8 cellular contexts compared by ENCODE assay signal in genomic region chr19:15418112-15418587, GRCh38. TPM values are rescaled to one million over a fixed set of nuclear protein-coding genes. Genes with fewer than 3 reads are reported as not detected.
DNase-seq lines count a peak whose midpoint lies in the region; ATAC-seq and TF ChIP-seq lines count a peak whose summit lies in the region.

No MANE protein-coding gene starts in this region.

- peak overlapping the region; percentile 89 for H3K27ac ChIP-seq in cingulate gyrus (ENCODE audit: low read depth, low read length)
- peak overlapping the region; percentile 70 to 79 for H3K27ac ChIP-seq in uterus

- H3K36me3 ChIP-seq in GM06990 (ENCODE audit: control insufficient read depth, insufficient read depth, low read length) (peaks cover 8% of the 10 kb centered on the region), uterus (no peaks in the 10 kb centered on the region)

- ATAC-seq in HG02970 (IDR thresholded peaks at IDR 0.05; ENCODE audit: low FRiP score, unreplicated experiment) (no peak), HG03108 (IDR thresholded peaks at IDR 0.05; ENCODE audit: unreplicated experiment) (no peak)

- H3K9me3 ChIP-seq in uterus = no peaks in the 10 kb centered on the region

- no peak for TF ChIP-seq POLR2A in uterus (IDR thresholded peaks at IDR 0.05)

- H3K4me1 ChIP-seq in uterus = peaks cover 0 to 7% of the 10 kb centered on the region in 2 donors

- H3K27me3 ChIP-seq in GM06990 (replicated peaks; ENCODE audit: control insufficient read depth, insufficient read depth, low read length) = no peaks in the 10 kb centered on the region
- H3K27me3 ChIP-seq in uterus = no peaks in the 10 kb centered on the region

- H3K4me3 ChIP-seq in GM06990 (replicated peaks; ENCODE audit: low read depth, low read length) (peak overlapping the region; percentile 93), uterus (peak overlapping the region; percentile 80 to 82)

- DNase-seq in GM06990 (ENCODE audit: extremely low read depth, insufficient read length) (no peak), NCI-H446 (lab: John Stamatoyannopoulos, UW) (peak; percentile 69 to 77), medulla oblongata (ENCODE audit: extremely low spot score) (peak; percentile 22), uterus (no peak), T1000 (lab: John Stamatoyannopoulos, UW) (no peak)

- no peak for TF ChIP-seq CTCF in GM06990 (IDR thresholded peaks at IDR 0.05; ENCODE audit: insufficient read depth, low read length, poor library complexity, severe bottlenecking)
- no peak for TF ChIP-seq CTCF in uterus (IDR thresholded peaks at IDR 0.05)

- intact Hi-C loops in uterus (cut with DNase I; ENCODE audit: low total_unique reads) = no loop called here

RNA-seq across cellular contexts. Expression of gene AKAP8L, which starts 0.6 kb away (rescaled TPM):
- 100 to 1,000 TPM in 2 of 4 donors, 10 to 100 TPM in 2; 82.4 to 157 (median 117) TPM for total RNA-seq in uterus

RNA-seq across cellular contexts. Expression of gene WIZ, which starts 31.6 kb away (rescaled TPM):
- 10 to 100 TPM in 1 of 4 donors, 1 to 10 TPM in 3; 6.5 to 53.9 (median 8.5) TPM for total RNA-seq in uterus

RNA-seq across cellular contexts. Expression of gene AKAP8, which starts 38.6 kb away (rescaled TPM):
- total RNA-seq in uterus = 10 to 100 TPM; 17.1 to 55.6 (median 39.2) TPM

RNA-seq across cellular contexts. Expression of gene RASAL3, which starts 46.2 kb away (rescaled TPM):
- total RNA-seq in uterus = 1 to 10 TPM in 2 of 4 donors, under 1 TPM in 1, not detected in 1; 0.51 to 4.3 (median 1.1) TPM

Comparison
In these comparisons a context has a peak if more than half of its experiments do, and no peak if none do; other contexts are left out.
1. DNase-seq: peak in NCI-H446 (2 of 2) and medulla oblongata (single experiment); none in GM06990 (single experiment), uterus (0 of 2) and T1000 (single experiment).